1 cellular context compared by ENCODE assay signal in the genomic region with DNA sequence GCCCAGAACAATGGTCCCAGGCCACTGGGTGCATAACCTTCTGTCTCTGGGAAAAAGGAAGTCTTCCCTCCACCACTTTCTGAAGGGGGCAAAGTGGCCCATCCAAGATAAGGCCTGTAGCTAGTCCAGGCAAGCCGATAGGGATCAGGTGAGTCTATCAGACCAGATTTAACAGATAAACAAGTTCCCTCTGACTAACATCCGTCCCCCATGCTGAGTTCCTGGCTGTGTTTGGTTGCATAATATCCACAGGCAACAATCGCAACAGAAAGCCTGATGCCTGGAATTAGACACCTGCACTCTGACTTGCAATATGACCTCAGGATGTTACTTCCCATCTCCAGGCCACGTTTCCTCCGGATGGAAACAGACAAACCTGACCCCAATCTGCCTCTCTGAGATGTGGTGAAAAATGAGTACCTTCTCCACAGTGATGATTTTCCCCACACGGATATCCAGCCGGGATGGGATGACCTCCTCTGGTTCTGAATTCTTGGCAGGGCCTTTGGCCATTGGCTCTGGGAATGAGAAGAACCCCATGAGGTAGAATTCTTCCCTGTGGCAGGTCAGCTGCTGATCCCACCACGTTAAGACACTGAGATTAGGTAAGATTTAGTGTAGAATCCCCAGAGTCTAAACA.
TF ChIP-seq lines count a peak whose summit lies in the region.

No MANE protein-coding gene starts in this region.

TF ChIP-seq in Ishikawa, 13 proteins besides CTCF, POLR2A, EP300 and RAD21 (continued from another document):
- TF ChIP-seq USF1 (IDR thresholded peaks at IDR 0.05) = no peak
TF ChIP-seq in Ishikawa: peak in this region for 1.
